In the genomic region with DNA sequence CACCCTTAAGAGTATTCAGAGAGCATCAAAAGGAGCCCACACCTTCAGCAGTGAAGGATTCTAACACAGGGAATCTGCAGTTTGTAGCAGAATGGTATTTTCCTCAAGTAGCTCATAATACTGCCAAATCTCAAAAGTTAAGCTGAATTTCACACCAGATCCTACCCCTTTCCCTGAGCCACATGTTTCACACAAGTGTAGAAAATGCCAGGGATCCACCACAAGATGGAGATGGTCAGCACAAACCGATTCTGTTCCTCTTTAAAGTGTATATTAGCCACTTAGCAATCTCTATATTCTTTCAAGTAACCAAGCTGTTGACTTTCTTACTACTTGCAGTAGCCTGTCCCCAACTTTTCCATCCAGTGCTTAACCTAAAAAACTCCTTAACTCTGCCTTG, we compare ENCODE assay signal across 9 cellular contexts. TPM values are rescaled to one million over a fixed set of nuclear protein-coding genes. Genes with fewer than 3 reads are reported as not detected.
DNase-seq lines count a peak whose midpoint lies in the region; ATAC-seq, FAIRE-seq and TF ChIP-seq lines count a peak whose summit lies in the region.
"Had no signal": no experiment of that assay in that cellular context is flagged by ENCODE, and none has a peak within 500 bp of the region (broad histone marks: within the 10 kb centered on the region; RNA-seq: fewer than 3 reads in every experiment).

No MANE protein-coding gene starts in this region.

- TF ChIP-seq CTCF in AG09309 (IDR thresholded peaks at IDR 0.05; ENCODE audit: control insufficient read depth, insufficient read depth, low read depth, low read length, missing control alignments) (peak; percentile 45), foreskin fibroblast (IDR thresholded peaks at IDR 0.05; ENCODE audit: low read depth, low read length) (peak; percentile 47)

- TF ChIP-seq POLR2A in GM12891 (IDR thresholded peaks at IDR 0.05; ENCODE audit: low read depth, low read length) = no peak

- DNase-seq in AG09309 (ENCODE audit: low read depth) (no peak), GM12891 (ENCODE audit: insufficient read length, low spot score) (no peak), SHP77 treated with DMSO at 0.1 percent for 48 hours (lab: John Stamatoyannopoulos, UW) (peak; percentile 20), foreskin fibroblast (peak; percentile 38 to 73), NCI-H526 treated with DMSO at 0.1 percent for 48 hours (lab: John Stamatoyannopoulos, UW) (no peak), cortex of kidney (lab: John Stamatoyannopoulos, UW) (no peak), NCI-H2081 treated with DMSO at 0.1 percent for 48 hours (lab: John Stamatoyannopoulos, UW) (no peak)
- DNase-seq: left colon had no signal

- FAIRE-seq in GM12891 (lab: Jason Lieb, UNC) = no peak

- ATAC-seq in GM18909 (IDR thresholded peaks at IDR 0.05; ENCODE audit: poor library complexity, unreplicated experiment) = no peak
- ATAC-seq: left colon had no signal

- H3K4me3 ChIP-seq in AG09309 (ENCODE audit: control insufficient read depth, low read depth, low read length) = no peak overlapping the region
- no peak overlapping the region for H3K4me3 ChIP-seq in foreskin fibroblast (ENCODE audit: low read depth in 1 of 2, low read length in 2 of 2)

TF ChIP-seq in GM12891, 5 proteins besides CTCF, POLR2A, EP300 and RAD21:
- no peak for TF ChIP-seq SPI1 (IDR thresholded peaks at IDR 0.05; ENCODE audit: low read depth, low read length)
- TF ChIP-seq POLR2AphosphoS5 (IDR thresholded peaks at IDR 0.05; ENCODE audit: low read depth, low read length) = peak; percentile 28; the same call in 1 of the 2 replicates

RNA-seq across cellular contexts. Expression of a gene that starts 13.2 kb away (rescaled TPM):
- 21.0 TPM for polyA plus RNA-seq in GM12891 (2012; ENCODE audit: low read depth, missing spikeins)

Comparison
In these comparisons a context has a peak if more than half of its experiments do, and no peak if none do; other contexts are left out.
1. DNase-seq: peak in SHP77 treated with DMSO at 0.1 percent for 48 hours (single experiment) and foreskin fibroblast (2 of 2); none in AG09309 (single experiment), GM12891 (single experiment), NCI-H526 treated with DMSO at 0.1 percent for 48 hours (single experiment), cortex of kidney (single experiment) and NCI-H2081 treated with DMSO at 0.1 percent for 48 hours (single experiment).